In the genomic region with DNA sequence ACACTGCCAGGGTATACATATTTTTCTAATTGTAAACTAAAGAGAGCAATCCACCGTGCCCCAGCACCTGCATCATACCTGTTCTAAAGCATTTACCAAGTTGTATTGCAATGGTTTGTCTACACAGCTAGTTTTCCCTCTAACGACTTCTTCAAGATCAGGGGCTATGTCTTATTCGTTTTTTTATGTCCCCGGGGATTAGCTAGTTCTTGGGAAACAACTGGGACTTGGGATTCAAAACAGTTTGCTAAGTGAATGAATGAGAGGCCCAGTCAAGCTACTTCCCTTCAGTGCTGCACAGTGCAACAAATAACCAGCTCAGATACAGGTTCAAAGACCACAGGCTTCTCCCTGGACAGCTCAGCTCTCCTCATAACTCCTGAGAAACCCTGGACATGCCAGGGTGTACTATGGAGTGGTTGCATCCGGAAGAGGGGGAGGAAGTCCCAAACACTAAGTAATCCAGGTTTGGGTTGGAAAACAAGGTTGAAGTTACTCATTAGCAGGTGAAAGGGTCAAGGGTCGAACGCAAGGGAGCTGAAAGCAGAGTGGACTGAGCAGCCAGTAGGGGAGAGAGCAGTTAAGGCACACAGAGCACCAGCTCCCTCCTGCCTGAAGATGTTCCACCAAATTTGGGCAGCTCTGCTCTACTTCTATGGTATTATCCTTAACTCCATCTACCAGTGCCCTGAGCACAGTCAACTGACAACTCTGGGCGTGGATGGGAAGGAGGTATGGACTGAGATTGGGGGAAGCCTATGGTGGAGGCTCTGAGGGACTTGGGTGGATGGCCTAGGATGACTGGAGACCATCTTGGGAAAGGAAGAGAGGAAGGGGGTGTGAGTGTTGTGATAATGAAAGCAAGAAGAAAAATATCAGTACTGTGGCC, we compare ENCODE assay signal across 1 cellular context.
TF ChIP-seq lines count a peak whose summit lies in the region.

A gene (plus strand): TSS at position 546 of the 889 bp plus-strand sequence. CDS start 73 bp downstream, at position 619.

TF ChIP-seq in HepG2, 621 proteins besides CTCF, POLR2A, EP300 and RAD21 (continued from another document and continues in another):
- TF ChIP-seq ZNF282 (IDR thresholded peaks at IDR 0.05; ENCODE audit: partially characterized antibody) (no peak), ZNF83 (CRISPR knock-in tag; IDR thresholded peaks at IDR 0.05; ENCODE audit: borderline replicate concordance) (peak; percentile 78; the same call in 1 of the 2 replicates), TSC22D2 (CRISPR knock-in tag; IDR thresholded peaks at IDR 0.05; ENCODE audit: borderline replicate concordance) (peak; percentile 75; the same call in 1 of the 2 replicates), ZNF24 (IDR thresholded peaks at IDR 0.05) (peak; percentile 76; the same call in 1 of the 2 replicates), MZF1 (CRISPR knock-in tag; IDR thresholded peaks at IDR 0.05; ENCODE audit: borderline replicate concordance) (no peak), SOX6 (IDR thresholded peaks at IDR 0.05) (no peak), SOX6 (CRISPR knock-in tag; IDR thresholded peaks at IDR 0.05) (peak; percentile 92), CREM (IDR thresholded peaks at IDR 0.05) (peak; percentile 88), CREM (CRISPR knock-in tag; IDR thresholded peaks at IDR 0.05) (no peak), ZNF841 (CRISPR knock-in tag; IDR thresholded peaks at IDR 0.05; ENCODE audit: borderline replicate concordance) (no peak; the same call in 1 of the 2 replicates), ZNF143 (CRISPR knock-in tag; IDR thresholded peaks at IDR 0.05) (peak; percentile 59), KDM4B (CRISPR knock-in tag; IDR thresholded peaks at IDR 0.05) (peak; percentile 94), ZNF234 (CRISPR knock-in tag; conservative IDR thresholded peaks at IDR 0.05) (no peak; the same call in 1 of the 2 replicates), ZNF678 (CRISPR knock-in tag; IDR thresholded peaks at IDR 0.05) (no peak), SIN3B (IDR thresholded peaks at IDR 0.05; ENCODE audit: low read length) (no peak), FOXA1 (IDR thresholded peaks at IDR 0.05) (no peak), FOXA1 (CRISPR knock-in tag; IDR thresholded peaks at IDR 0.05) (peak; percentile 90), HOXD1 (CRISPR knock-in tag; IDR thresholded peaks at IDR 0.05) (no peak), KDM2A (CRISPR knock-in tag; IDR thresholded peaks at IDR 0.05; ENCODE audit: borderline replicate concordance, low read depth) (peak; percentile 83; the same call in 1 of the 2 replicates), HOXA3 (CRISPR knock-in tag; IDR thresholded peaks at IDR 0.05) (peak; percentile 92), RFX5 (IDR thresholded peaks at IDR 0.05; ENCODE audit: low read depth, low read length) (no peak), MLLT10 (CRISPR knock-in tag; IDR thresholded peaks at IDR 0.05) (no peak), ELF4 (CRISPR knock-in tag; IDR thresholded peaks at IDR 0.05; ENCODE audit: borderline replicate concordance) (peak; percentile 94), MTA3 (CRISPR knock-in tag; IDR thresholded peaks at IDR 0.05) (no peak), ZNF570 (CRISPR knock-in tag; IDR thresholded peaks at IDR 0.05; ENCODE audit: borderline replicate concordance) (no peak)
- TF ChIP-seq, protein P1, sequence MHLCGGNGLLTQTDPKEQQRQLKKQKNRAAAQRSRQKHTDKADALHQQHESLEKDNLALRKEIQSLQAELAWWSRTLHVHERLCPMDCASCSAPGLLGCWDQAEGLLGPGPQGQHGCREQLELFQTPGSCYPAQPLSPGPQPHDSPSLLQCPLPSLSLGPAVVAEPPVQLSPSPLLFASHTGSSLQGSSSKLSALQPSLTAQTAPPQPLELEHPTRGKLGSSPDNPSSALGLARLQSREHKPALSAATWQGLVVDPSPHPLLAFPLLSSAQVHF (CRISPR knock-in tag; IDR thresholded peaks at IDR 0.05), result 0 out of 2 replicates have a peak, but pooled peaks have one; percentile 68
- TF ChIP-seq, protein P2, sequence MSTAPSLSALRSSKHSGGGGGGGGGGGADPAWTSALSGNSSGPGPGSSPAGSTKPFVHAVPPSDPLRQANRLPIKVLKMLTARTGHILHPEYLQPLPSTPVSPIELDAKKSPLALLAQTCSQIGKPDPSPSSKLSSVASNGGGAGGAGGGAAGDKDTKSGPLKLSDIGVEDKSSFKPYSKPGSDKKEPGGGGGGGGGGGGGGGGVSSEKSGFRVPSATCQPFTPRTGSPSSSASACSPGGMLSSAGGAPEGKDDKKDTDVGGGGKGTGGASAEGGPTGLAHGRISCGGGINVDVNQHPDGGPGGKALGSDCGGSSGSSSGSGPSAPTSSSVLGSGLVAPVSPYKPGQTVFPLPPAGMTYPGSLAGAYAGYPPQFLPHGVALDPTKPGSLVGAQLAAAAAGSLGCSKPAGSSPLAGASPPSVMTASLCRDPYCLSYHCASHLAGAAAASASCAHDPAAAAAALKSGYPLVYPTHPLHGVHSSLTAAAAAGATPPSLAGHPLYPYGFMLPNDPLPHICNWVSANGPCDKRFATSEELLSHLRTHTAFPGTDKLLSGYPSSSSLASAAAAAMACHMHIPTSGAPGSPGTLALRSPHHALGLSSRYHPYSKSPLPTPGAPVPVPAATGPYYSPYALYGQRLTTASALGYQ (CRISPR knock-in tag; IDR thresholded peaks at IDR 0.05), result peak; percentile 95
- TF ChIP-seq, protein P3, sequence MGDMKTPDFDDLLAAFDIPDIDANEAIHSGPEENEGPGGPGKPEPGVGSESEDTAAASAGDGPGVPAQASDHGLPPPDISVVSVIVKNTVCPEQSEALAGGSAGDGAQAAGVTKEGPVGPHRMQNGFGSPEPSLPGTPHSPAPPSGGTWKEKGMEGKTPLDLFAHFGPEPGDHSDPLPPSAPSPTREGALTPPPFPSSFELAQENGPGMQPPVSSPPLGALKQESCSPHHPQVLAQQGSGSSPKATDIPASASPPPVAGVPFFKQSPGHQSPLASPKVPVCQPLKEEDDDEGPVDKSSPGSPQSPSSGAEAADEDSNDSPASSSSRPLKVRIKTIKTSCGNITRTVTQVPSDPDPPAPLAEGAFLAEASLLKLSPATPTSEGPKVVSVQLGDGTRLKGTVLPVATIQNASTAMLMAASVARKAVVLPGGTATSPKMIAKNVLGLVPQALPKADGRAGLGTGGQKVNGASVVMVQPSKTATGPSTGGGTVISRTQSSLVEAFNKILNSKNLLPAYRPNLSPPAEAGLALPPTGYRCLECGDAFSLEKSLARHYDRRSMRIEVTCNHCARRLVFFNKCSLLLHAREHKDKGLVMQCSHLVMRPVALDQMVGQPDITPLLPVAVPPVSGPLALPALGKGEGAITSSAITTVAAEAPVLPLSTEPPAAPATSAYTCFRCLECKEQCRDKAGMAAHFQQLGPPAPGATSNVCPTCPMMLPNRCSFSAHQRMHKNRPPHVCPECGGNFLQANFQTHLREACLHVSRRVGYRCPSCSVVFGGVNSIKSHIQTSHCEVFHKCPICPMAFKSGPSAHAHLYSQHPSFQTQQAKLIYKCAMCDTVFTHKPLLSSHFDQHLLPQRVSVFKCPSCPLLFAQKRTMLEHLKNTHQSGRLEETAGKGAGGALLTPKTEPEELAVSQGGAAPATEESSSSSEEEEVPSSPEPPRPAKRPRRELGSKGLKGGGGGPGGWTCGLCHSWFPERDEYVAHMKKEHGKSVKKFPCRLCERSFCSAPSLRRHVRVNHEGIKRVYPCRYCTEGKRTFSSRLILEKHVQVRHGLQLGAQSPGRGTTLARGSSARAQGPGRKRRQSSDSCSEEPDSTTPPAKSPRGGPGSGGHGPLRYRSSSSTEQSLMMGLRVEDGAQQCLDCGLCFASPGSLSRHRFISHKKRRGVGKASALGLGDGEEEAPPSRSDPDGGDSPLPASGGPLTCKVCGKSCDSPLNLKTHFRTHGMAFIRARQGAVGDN (CRISPR knock-in tag; IDR thresholded peaks at IDR 0.05), result no peak; the same call in 1 of the 2 replicates
- TF ChIP-seq, protein P4, sequence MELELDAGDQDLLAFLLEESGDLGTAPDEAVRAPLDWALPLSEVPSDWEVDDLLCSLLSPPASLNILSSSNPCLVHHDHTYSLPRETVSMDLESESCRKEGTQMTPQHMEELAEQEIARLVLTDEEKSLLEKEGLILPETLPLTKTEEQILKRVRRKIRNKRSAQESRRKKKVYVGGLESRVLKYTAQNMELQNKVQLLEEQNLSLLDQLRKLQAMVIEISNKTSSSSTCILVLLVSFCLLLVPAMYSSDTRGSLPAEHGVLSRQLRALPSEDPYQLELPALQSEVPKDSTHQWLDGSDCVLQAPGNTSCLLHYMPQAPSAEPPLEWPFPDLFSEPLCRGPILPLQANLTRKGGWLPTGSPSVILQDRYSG (CRISPR knock-in tag; IDR thresholded peaks at IDR 0.05), result no peak
- TF ChIP-seq, protein P5, sequence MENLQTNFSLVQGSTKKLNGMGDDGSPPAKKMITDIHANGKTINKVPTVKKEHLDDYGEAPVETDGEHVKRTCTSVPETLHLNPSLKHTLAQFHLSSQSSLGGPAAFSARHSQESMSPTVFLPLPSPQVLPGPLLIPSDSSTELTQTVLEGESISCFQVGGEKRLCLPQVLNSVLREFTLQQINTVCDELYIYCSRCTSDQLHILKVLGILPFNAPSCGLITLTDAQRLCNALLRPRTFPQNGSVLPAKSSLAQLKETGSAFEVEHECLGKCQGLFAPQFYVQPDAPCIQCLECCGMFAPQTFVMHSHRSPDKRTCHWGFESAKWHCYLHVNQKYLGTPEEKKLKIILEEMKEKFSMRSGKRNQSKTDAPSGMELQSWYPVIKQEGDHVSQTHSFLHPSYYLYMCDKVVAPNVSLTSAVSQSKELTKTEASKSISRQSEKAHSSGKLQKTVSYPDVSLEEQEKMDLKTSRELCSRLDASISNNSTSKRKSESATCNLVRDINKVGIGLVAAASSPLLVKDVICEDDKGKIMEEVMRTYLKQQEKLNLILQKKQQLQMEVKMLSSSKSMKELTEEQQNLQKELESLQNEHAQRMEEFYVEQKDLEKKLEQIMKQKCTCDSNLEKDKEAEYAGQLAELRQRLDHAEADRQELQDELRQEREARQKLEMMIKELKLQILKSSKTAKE (CRISPR knock-in tag; IDR thresholded peaks at IDR 0.05; ENCODE audit: borderline replicate concordance), result peak; percentile 92
- TF ChIP-seq, protein P6, sequence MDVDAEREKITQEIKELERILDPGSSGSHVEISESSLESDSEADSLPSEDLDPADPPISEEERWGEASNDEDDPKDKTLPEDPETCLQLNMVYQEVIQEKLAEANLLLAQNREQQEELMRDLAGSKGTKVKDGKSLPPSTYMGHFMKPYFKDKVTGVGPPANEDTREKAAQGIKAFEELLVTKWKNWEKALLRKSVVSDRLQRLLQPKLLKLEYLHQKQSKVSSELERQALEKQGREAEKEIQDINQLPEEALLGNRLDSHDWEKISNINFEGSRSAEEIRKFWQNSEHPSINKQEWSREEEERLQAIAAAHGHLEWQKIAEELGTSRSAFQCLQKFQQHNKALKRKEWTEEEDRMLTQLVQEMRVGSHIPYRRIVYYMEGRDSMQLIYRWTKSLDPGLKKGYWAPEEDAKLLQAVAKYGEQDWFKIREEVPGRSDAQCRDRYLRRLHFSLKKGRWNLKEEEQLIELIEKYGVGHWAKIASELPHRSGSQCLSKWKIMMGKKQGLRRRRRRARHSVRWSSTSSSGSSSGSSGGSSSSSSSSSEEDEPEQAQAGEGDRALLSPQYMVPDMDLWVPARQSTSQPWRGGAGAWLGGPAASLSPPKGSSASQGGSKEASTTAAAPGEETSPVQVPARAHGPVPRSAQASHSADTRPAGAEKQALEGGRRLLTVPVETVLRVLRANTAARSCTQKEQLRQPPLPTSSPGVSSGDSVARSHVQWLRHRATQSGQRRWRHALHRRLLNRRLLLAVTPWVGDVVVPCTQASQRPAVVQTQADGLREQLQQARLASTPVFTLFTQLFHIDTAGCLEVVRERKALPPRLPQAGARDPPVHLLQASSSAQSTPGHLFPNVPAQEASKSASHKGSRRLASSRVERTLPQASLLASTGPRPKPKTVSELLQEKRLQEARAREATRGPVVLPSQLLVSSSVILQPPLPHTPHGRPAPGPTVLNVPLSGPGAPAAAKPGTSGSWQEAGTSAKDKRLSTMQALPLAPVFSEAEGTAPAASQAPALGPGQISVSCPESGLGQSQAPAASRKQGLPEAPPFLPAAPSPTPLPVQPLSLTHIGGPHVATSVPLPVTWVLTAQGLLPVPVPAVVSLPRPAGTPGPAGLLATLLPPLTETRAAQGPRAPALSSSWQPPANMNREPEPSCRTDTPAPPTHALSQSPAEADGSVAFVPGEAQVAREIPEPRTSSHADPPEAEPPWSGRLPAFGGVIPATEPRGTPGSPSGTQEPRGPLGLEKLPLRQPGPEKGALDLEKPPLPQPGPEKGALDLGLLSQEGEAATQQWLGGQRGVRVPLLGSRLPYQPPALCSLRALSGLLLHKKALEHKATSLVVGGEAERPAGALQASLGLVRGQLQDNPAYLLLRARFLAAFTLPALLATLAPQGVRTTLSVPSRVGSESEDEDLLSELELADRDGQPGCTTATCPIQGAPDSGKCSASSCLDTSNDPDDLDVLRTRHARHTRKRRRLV (CRISPR knock-in tag; IDR thresholded peaks at IDR 0.05), result peak; percentile 52; the same call in 1 of the 2 replicates
- TF ChIP-seq, protein P7, sequence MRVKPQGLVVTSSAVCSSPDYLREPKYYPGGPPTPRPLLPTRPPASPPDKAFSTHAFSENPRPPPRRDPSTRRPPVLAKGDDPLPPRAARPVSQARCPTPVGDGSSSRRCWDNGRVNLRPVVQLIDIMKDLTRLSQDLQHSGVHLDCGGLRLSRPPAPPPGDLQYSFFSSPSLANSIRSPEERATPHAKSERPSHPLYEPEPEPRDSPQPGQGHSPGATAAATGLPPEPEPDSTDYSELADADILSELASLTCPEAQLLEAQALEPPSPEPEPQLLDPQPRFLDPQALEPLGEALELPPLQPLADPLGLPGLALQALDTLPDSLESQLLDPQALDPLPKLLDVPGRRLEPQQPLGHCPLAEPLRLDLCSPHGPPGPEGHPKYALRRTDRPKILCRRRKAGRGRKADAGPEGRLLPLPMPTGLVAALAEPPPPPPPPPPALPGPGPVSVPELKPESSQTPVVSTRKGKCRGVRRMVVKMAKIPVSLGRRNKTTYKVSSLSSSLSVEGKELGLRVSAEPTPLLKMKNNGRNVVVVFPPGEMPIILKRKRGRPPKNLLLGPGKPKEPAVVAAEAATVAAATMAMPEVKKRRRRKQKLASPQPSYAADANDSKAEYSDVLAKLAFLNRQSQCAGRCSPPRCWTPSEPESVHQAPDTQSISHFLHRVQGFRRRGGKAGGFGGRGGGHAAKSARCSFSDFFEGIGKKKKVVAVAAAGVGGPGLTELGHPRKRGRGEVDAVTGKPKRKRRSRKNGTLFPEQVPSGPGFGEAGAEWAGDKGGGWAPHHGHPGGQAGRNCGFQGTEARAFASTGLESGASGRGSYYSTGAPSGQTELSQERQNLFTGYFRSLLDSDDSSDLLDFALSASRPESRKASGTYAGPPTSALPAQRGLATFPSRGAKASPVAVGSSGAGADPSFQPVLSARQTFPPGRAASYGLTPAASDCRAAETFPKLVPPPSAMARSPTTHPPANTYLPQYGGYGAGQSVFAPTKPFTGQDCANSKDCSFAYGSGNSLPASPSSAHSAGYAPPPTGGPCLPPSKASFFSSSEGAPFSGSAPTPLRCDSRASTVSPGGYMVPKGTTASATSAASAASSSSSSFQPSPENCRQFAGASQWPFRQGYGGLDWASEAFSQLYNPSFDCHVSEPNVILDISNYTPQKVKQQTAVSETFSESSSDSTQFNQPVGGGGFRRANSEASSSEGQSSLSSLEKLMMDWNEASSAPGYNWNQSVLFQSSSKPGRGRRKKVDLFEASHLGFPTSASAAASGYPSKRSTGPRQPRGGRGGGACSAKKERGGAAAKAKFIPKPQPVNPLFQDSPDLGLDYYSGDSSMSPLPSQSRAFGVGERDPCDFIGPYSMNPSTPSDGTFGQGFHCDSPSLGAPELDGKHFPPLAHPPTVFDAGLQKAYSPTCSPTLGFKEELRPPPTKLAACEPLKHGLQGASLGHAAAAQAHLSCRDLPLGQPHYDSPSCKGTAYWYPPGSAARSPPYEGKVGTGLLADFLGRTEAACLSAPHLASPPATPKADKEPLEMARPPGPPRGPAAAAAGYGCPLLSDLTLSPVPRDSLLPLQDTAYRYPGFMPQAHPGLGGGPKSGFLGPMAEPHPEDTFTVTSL (CRISPR knock-in tag; IDR thresholded peaks at IDR 0.05; ENCODE audit: borderline replicate concordance), result peak; percentile 91; the same call in 1 of the 2 replicates
